In the genomic region with DNA sequence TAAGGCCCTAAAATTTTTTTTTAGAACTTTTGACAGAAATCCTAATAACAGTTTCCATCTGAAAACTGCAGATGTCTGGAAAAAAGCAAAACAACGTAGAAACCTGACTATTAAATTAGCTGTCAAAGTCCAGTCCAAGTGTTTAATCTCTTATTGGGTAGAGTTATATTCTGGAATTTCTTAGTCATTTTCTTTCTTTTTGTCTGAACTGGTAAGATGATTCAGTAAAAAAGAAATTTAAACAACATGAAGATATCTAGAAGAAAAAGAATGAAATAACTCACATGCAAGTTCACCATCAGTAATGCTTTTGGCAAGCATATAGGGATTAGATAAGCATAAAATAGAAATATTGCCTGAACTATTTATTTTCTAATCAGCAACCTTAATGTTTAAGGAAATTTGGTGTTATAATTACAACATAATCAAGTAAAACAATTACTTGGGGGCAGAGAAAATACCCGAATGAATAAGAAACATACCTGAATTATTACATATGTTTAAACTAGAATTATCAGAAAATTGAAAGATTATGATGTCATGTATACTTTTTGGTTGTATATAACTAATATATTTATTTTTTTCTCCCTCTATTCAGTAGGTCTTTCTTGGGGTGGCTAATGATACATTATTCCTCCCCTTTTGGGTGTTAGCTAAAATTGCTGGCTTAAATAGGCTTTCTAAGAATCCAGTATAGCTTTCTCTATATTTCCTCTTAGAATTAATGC, we compare ENCODE assay signal across 34 cellular contexts. TPM values are rescaled to one million over a fixed set of nuclear protein-coding genes. Genes with fewer than 3 reads are reported as not detected.
"Had no signal": no experiment of that assay in that cellular context is flagged by ENCODE, and none has a peak within 500 bp of the region (broad histone marks: within the 10 kb centered on the region; RNA-seq: fewer than 3 reads in every experiment).

No MANE protein-coding gene starts in this region.

- H3K9me3 Mint-ChIP-seq: dendritic cell treated with granulocyte-macrophage colony-stimulating factor and Interleukin-4, amounts not matched to agents 40 ng/mL and 50 ng/mL, for 4 days; endodermal cell; naive B cell; nephron progenitor cell; stimulated activated naive B cell treated with anti-CD40 and anti-IgM and Interleukin-4, amounts not matched to agents 10 μg/mL and 1 μg/mL and 100 μg/mL, for 72 hours; T-helper 2 cell treated with Interferon-gamma antibody and Interleukin-4, amounts not matched to agents 5 μg/mL and 100 μg/mL, for 36 hours had no signal

- H3K9me3 ChIP-seq: breast epithelium, esophagus muscularis mucosa, gastroesophageal sphincter, neutrophil, ovary, sigmoid colon, stomach, suprapubic skin, tibial artery, upper lobe of right lung had no signal

- H3K27ac ChIP-seq: breast epithelium, esophagus muscularis mucosa, gastroesophageal sphincter, hepatocyte, neutrophil, ovary, sigmoid colon, stomach, suprapubic skin, tibial artery, upper lobe of right lung had no signal

- H3K36me3 ChIP-seq: breast epithelium, esophagus muscularis mucosa, gastroesophageal sphincter, neutrophil, ovary, sigmoid colon, stomach, suprapubic skin, tibial artery, upper lobe of right lung had no signal

- H3K4me3 Mint-ChIP-seq: activated CD4-positive, alpha-beta T cell treated with anti-CD3 and anti-CD28 coated beads for 36 hours; activated CD8-positive, alpha-beta T cell treated with anti-CD3 and anti-CD28 coated beads, Interleukin-2, amount 10 ng/mL, durations not matched to agents 7 days and 5 days; activated naive CD8-positive, alpha-beta T cell; dendritic cell treated with granulocyte-macrophage colony-stimulating factor and Interleukin-4, amounts not matched to agents 40 ng/mL and 50 ng/mL, for 4 days; endodermal cell; naive B cell; nephron progenitor cell; stimulated activated naive B cell treated with anti-CD40 and anti-IgM and Interleukin-4, amounts not matched to agents 10 μg/mL and 1 μg/mL and 100 μg/mL, for 72 hours; T-cell; T-helper 2 cell treated with Interferon-gamma antibody and Interleukin-4, amounts not matched to agents 5 μg/mL and 100 μg/mL, for 36 hours had no signal

- H2AFZ ChIP-seq: hepatocyte had no signal

- FAIRE-seq: keratinocyte had no signal

- H3K4me3 ChIP-seq: breast epithelium, esophagus muscularis mucosa, gastroesophageal sphincter, hepatocyte, ovary, sigmoid colon, smooth muscle cell, stomach, suprapubic skin, tibial artery, upper lobe of right lung had no signal

- H3K4me2 ChIP-seq: hepatocyte, smooth muscle cell had no signal

- H3K27ac Mint-ChIP-seq: activated CD4-positive, alpha-beta T cell treated with anti-CD3 and anti-CD28 coated beads for 36 hours; activated CD8-positive, alpha-beta T cell treated with anti-CD3 and anti-CD28 coated beads, Interleukin-2, amount 10 ng/mL, durations not matched to agents 7 days and 5 days; activated naive CD8-positive, alpha-beta T cell; dendritic cell treated with granulocyte-macrophage colony-stimulating factor and Interleukin-4, amounts not matched to agents 40 ng/mL and 50 ng/mL, for 4 days; endodermal cell; naive B cell; nephron progenitor cell; progenitor cell of endocrine pancreas; stimulated activated naive B cell treated with anti-CD40 and anti-IgM and Interleukin-4, amounts not matched to agents 10 μg/mL and 1 μg/mL and 100 μg/mL, for 72 hours; T-cell; T-helper 2 cell treated with Interferon-gamma antibody and Interleukin-4, amounts not matched to agents 5 μg/mL and 100 μg/mL, for 36 hours had no signal

- H3K4me1 Mint-ChIP-seq: activated CD4-positive, alpha-beta T cell treated with anti-CD3 and anti-CD28 coated beads for 36 hours; naive B cell; stimulated activated naive B cell treated with anti-CD40 and anti-IgM and Interleukin-4, amounts not matched to agents 10 μg/mL and 1 μg/mL and 100 μg/mL, for 72 hours; T-cell had no signal

- H3K27me3 ChIP-seq: breast epithelium, esophagus muscularis mucosa, gastroesophageal sphincter, hepatocyte, neutrophil, ovary, sigmoid colon, stomach, suprapubic skin, tibial artery, upper lobe of right lung had no signal

- ATAC-seq: activated CD4-positive, alpha-beta T cell treated with anti-CD3 and anti-CD28 coated beads for 36 hours; activated CD8-positive, alpha-beta T cell treated with anti-CD3 and anti-CD28 coated beads, Interleukin-2, amount 10 ng/mL, durations not matched to agents 7 days and 5 days; gastroesophageal sphincter; left cardiac atrium; left ventricle myocardium superior; stimulated activated naive B cell treated with anti-CD40 and anti-IgM and Interleukin-4, amounts not matched to agents 10 μg/mL and 1 μg/mL and 100 μg/mL, for 72 hours; T-cell; upper lobe of right lung had no signal

- H3K4me1 ChIP-seq: breast epithelium, esophagus muscularis mucosa, gastroesophageal sphincter, sigmoid colon, stomach, suprapubic skin, tibial artery, upper lobe of right lung had no signal

- DNase-seq: activated CD4-positive, alpha-beta T cell treated with anti-CD3 and anti-CD28 coated beads for 36 hours; activated CD4-positive, CD25-positive, alpha-beta regulatory T cell; activated CD8-positive, alpha-beta T cell treated with anti-CD3 and anti-CD28 coated beads, Interleukin-2, amount 10 ng/mL, durations not matched to agents 7 days and 5 days; activated effector memory CD4-positive, alpha-beta T cell treated with Interleukin-2 at 50 U/mL for 16 hours; activated naive CD4-positive, alpha-beta T cell treated with Interleukin-2 at 50 U/mL for 16 hours; activated T-cell treated with anti-CD3 and anti-CD28 coated beads for 4 hours; amygdala; central memory CD4-positive, alpha-beta T cell; endodermal cell; left cardiac atrium; left ventricle myocardium superior; mammary epithelial cell; naive B cell; nephron progenitor cell; ovary; sigmoid colon; stimulated activated CD4-positive, alpha-beta T cell treated with anti-CD3 and anti-CD28 coated beads, Interleukin-2, amount 100 ng/mL, for 24 hours; stimulated activated naive B cell treated with anti-CD40 and anti-IgM and Interleukin-4, amounts not matched to agents 10 μg/mL and 1 μg/mL and 100 μg/mL, for 72 hours; stomach; T-cell; tibial artery; upper lobe of right lung had no signal

- H3K27me3 Mint-ChIP-seq: activated CD4-positive, alpha-beta T cell treated with anti-CD3 and anti-CD28 coated beads for 36 hours; activated naive CD8-positive, alpha-beta T cell; dendritic cell treated with granulocyte-macrophage colony-stimulating factor and Interleukin-4, amounts not matched to agents 40 ng/mL and 50 ng/mL, for 4 days; naive B cell; progenitor cell of endocrine pancreas; stimulated activated naive B cell treated with anti-CD40 and anti-IgM and Interleukin-4, amounts not matched to agents 10 μg/mL and 1 μg/mL and 100 μg/mL, for 72 hours; T-cell had no signal

- H3K36me3 Mint-ChIP-seq: activated naive CD8-positive, alpha-beta T cell; naive B cell; stimulated activated naive B cell treated with anti-CD40 and anti-IgM and Interleukin-4, amounts not matched to agents 10 μg/mL and 1 μg/mL and 100 μg/mL, for 72 hours; T-cell had no signal

RNA-seq across cellular contexts. Expression of gene FAM83B, which starts 51.1 kb away (rescaled TPM):
- total RNA-seq: activated CD4-positive, alpha-beta T cell treated with anti-CD3 and anti-CD28 coated beads for 36 hours; activated CD8-positive, alpha-beta T cell treated with anti-CD3 and anti-CD28 coated beads, Interleukin-2, amount 10 ng/mL, durations not matched to agents 7 days and 5 days had no signal
- polyA plus RNA-seq: ovary had no signal
